In genomic region chr15:70853855-70854668, GRCh38 we compare ENCODE assay signal across 9 cellular contexts. TPM values are rescaled to one million over a fixed set of nuclear protein-coding genes. Genes with fewer than 3 reads are reported as not detected.
DNase-seq lines count a peak whose midpoint lies in the region; ATAC-seq, FAIRE-seq and TF ChIP-seq lines count a peak whose summit lies in the region.
"Had no signal": no experiment of that assay in that cellular context is flagged by ENCODE, and none has a peak within 500 bp of the region (broad histone marks: within the 10 kb centered on the region; RNA-seq: fewer than 3 reads in every experiment).

LARP6 (minus strand) TSS chr15:70854157; CDS start chr15:70854088, 69 bp downstream.

- H3K4me3 ChIP-seq in Loucy (ENCODE audit: low read length, poor library complexity, severe bottlenecking): peak within 1 kb of the TSS; percentile 84

- FAIRE-seq in frontal cortex (lab: Jason Lieb, UNC): no peak
- peak; percentile 77 for FAIRE-seq in urothelium cell line (lab: Jason Lieb, UNC)

- TF ChIP-seq CTCF in Loucy (conservative IDR thresholded peaks at IDR 0.05; ENCODE audit: low read length): no peak
- no peak for TF ChIP-seq CTCF in nephron progenitor cell (IDR thresholded peaks at IDR 0.05)

- peak; percentile 54 for ATAC-seq in activated T-helper 17 cell treated with anti-CD3 and anti-CD28 coated beads, Interleukin-2, amount 50 U/mL, for 72 hours (replicated peaks)
- no peak for ATAC-seq in HG02884 (IDR thresholded peaks at IDR 0.05; ENCODE audit: unreplicated experiment)

- no peaks in the 10 kb centered on the region for H3K9me2 ChIP-seq in Loucy (replicated peaks; ENCODE audit: low read depth, low read length)

- H3K36me3 Mint-ChIP-seq in activated T-helper 17 cell treated with anti-CD3 and anti-CD28 coated beads, Interleukin-2, amount 50 U/mL, for 72 hours (ENCODE audit: low read depth): peaks cover 5% of the 10 kb centered on the region
- H3K36me3 Mint-ChIP-seq in nephron progenitor cell (ENCODE audit: low read depth): peaks cover 25% of the 10 kb centered on the region

- no peaks in the 10 kb centered on the region for H4K20me1 ChIP-seq in Loucy (ENCODE audit: insufficient read depth, low read length, poor library complexity, severe bottlenecking)

- peak within 1 kb of the TSS; percentile 92 for H2AFZ ChIP-seq in Loucy (ENCODE audit: low read length)

- peaks cover 55% of the 10 kb centered on the region for H3K27me3 Mint-ChIP-seq in activated T-helper 17 cell treated with anti-CD3 and anti-CD28 coated beads, Interleukin-2, amount 50 U/mL, for 72 hours
- peaks cover 21% of the 10 kb centered on the region for H3K27me3 Mint-ChIP-seq in nephron progenitor cell (ENCODE audit: low read depth, poor library complexity)

- no peaks in the 10 kb centered on the region for H3K9me3 Mint-ChIP-seq in activated T-helper 17 cell treated with anti-CD3 and anti-CD28 coated beads, Interleukin-2, amount 50 U/mL, for 72 hours
- H3K9me3 Mint-ChIP-seq in nephron progenitor cell: no peaks in the 10 kb centered on the region

- DNase-seq in EL: peak; percentile 69
- peak; percentile 77 to 84 for DNase-seq in frontal cortex (ENCODE audit: low spot score in 2 of 2)
- DNase-seq in nephron progenitor cell: peak; percentile 84
- peak; percentile 90 for DNase-seq in urothelium cell line (ENCODE audit: low spot score)
- DNase-seq in SHP77 treated with DMSO at 0.1 percent for 48 hours (lab: John Stamatoyannopoulos, UW): no peak

- H3K27ac Mint-ChIP-seq in activated T-helper 17 cell treated with anti-CD3 and anti-CD28 coated beads, Interleukin-2, amount 50 U/mL, for 72 hours: no peak within 1 kb of the TSS
- peak within 1 kb of the TSS; percentile 43 for H3K27ac Mint-ChIP-seq in nephron progenitor cell

- no peaks in the 10 kb centered on the region for H3K27me3 ChIP-seq in Loucy (ENCODE audit: insufficient read depth, low read length, poor library complexity, severe bottlenecking)

- peak within 1 kb of the TSS; percentile 66 for H3K9ac ChIP-seq in Loucy (ENCODE audit: low read depth, low read length, poor library complexity, severe bottlenecking)

- H3K4me3 Mint-ChIP-seq in activated T-helper 17 cell treated with anti-CD3 and anti-CD28 coated beads, Interleukin-2, amount 50 U/mL, for 72 hours: peak within 1 kb of the TSS; percentile 83
- H3K4me3 Mint-ChIP-seq in nephron progenitor cell: peak within 1 kb of the TSS; percentile 91

- no peaks in the 10 kb centered on the region for H3F3A ChIP-seq in Loucy (ENCODE audit: low read depth)

- no peaks in the 10 kb centered on the region for H3K9me3 ChIP-seq in Loucy (ENCODE audit: insufficient read depth, low read depth, low read length)

- H3K4me2 ChIP-seq in Loucy (ENCODE audit: low read depth, low read length, poor library complexity, severe bottlenecking): peak within 1 kb of the TSS; percentile 90

- peaks cover 15% of the 10 kb centered on the region for H3K4me1 ChIP-seq in Loucy (ENCODE audit: insufficient read depth, low read length, poor library complexity, severe bottlenecking)

- peaks cover 3% of the 10 kb centered on the region for H3K4me1 Mint-ChIP-seq in activated T-helper 17 cell treated with anti-CD3 and anti-CD28 coated beads, Interleukin-2, amount 50 U/mL, for 72 hours
- H3K4me1 Mint-ChIP-seq in nephron progenitor cell: peaks cover 21% of the 10 kb centered on the region

- no peaks in the 10 kb centered on the region for H3K36me3 ChIP-seq in Loucy (ENCODE audit: insufficient read depth, low read length)

- peaks cover 3% of the 10 kb centered on the region; the same call in 1 of the 2 replicates for H3K79me2 ChIP-seq in Loucy (ENCODE audit: insufficient read depth, low read length)

RNA-seq across cellular contexts. Expression of gene LARP6, which starts in this region (rescaled TPM):
- total RNA-seq in activated T-helper 17 cell treated with anti-CD3 and anti-CD28 coated beads, Interleukin-2, amount 50 U/mL, for 72 hours: under 1 TPM in 1 of 2 donors, not detected in 1; 0.26 TPM
- total RNA-seq in frontal cortex: 16.3 TPM
- total RNA-seq: T-helper 1 cell treated with Interleukin-12 subunit alpha and Interleukin-12 subunit beta and Interleukin-4 antibody, amounts not matched to agents 30 ng/mL and 1 ng/mL, for 36 hours had no signal

Comparison
In these comparisons a context has a peak if more than half of its experiments do, and no peak if none do; other contexts are left out.
1. RNA of gene LARP6 (total RNA-seq): 16.3 TPM in frontal cortex (single experiment); 0.26 TPM in activated T-helper 17 cell treated with anti-CD3 and anti-CD28 coated beads, Interleukin-2, amount 50 U/mL, for 72 hours; every median in the first group is over 10 times any median in the second.
2. Peak in ATAC-seq in activated T-helper 17 cell treated with anti-CD3 and anti-CD28 coated beads, Interleukin-2, amount 50 U/mL, for 72 hours; RNA of the gene not detected or under 1 TPM.